ENCODE assay signal across 28 cellular contexts in the genomic region with DNA sequence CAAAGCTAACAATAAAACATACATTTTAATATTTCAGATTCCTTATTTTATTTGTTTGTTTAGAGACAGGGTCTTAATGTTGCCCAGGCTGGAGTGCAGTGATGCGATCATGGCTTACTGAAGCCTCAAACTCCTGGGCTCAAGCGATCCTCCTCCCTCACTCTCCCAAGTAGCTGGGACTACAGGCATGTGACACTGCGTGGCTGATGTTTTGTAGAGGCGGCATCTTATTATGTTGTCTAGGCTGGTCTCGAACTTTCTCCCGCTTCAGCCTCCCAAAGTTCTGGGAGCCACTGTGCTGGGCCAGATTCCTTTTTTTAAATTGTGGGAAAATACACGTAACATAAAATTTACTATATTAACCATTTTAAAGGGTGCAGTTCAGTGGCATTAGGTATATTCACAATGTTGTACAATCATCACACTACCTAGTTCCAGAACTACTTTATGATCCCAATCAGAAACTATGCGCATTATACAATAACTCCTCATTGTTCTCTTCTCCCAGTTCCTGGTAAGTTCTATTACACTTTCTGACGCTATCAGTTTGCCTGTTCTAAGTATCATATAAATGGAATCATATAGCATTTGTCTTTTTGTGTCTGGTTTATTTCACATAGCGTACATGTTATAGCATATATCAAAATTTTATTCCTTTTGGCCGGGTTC.
"Had no signal": no experiment of that assay in that cellular context is flagged by ENCODE, and none has a peak within 500 bp of the region (broad histone marks: within the 10 kb centered on the region; RNA-seq: fewer than 3 reads in every experiment).

No MANE protein-coding gene starts in this region.

- H3K4me1 Mint-ChIP-seq: WTC11 had no signal

- H3K9me3 Mint-ChIP-seq: activated T-helper 1 cell treated with anti-CD3 and anti-CD28 coated beads, Interleukin-12 subunit alpha, Interleukin-12 subunit beta, Interleukin-2, Interleukin-4 antibody, amounts not matched to agents 30 ng/mL and 10 ng/mL and 1 ng/mL, durations not matched to agents 14 hours and 24 hours and 36 hours; T-helper 2 cell treated with Interferon-gamma antibody and Interleukin-4, amounts not matched to agents 5 μg/mL and 100 μg/mL, for 36 hours; WTC11 had no signal

- FAIRE-seq: RCC 7860 had no signal

- DNase-seq: activated CD4-positive, alpha-beta T cell treated with anti-CD3 and anti-CD28 coated beads for 48 hours; activated CD4-positive, alpha-beta T cell treated with anti-CD3 and anti-CD28 coated beads, Interleukin-2, amount 50 U/mL, for 4 hours; activated CD4-positive, CD25-positive, alpha-beta regulatory T cell treated with anti-CD3 and anti-CD28 coated beads, Interleukin-2, amount 50 U/mL, for 72 hours; activated CD8-positive, alpha-beta memory T cell treated with anti-CD3 and anti-CD28 coated beads, Interleukin-2, amount 50 U/mL, for 48 hours; activated CD8-positive, alpha-beta T cell treated with anti-CD3 and anti-CD28 coated beads, Interleukin-2, amount 10 ng/mL, durations not matched to agents 7 days and 5 days; activated effector memory CD4-positive, alpha-beta T cell treated with Interleukin-2 at 50 U/mL for 16 hours; activated naive CD4-positive, alpha-beta T cell treated with Interleukin-2 at 50 U/mL for 16 hours; activated T-cell treated with anti-CD3 and anti-CD28 coated beads, Interleukin-2, amount 50 U/mL, for 1 hour; amygdala; brain microvascular endothelial cell; KG1; NCI-H1092; NCI-H1417 treated with DMSO at 0.1 percent for 48 hours; NCI-H1694 treated with DMSO at 0.1 percent for 48 hours; NCI-H2029 treated with DMSO at 0.1 percent for 48 hours; NCI-H345; NCI-H510A; NCI-H526 treated with DMSO at 0.1 percent for 48 hours; PC-3; SHP77; SW 1271 had no signal

- ATAC-seq: activated CD8-positive, alpha-beta T cell treated with anti-CD3 and anti-CD28 coated beads, Interleukin-2, amount 10 ng/mL, durations not matched to agents 7 days and 5 days; PC-3; SK-N-SH treated with all-trans-retinoic acid at 6 μM for 48 hours; WTC11 had no signal

- H3K27me3 Mint-ChIP-seq: activated naive CD8-positive, alpha-beta T cell; IgD-negative memory B cell had no signal

- H3K4me3 Mint-ChIP-seq: activated CD8-positive, alpha-beta T cell treated with anti-CD3 and anti-CD28 coated beads, Interleukin-2, amount 10 ng/mL, durations not matched to agents 7 days and 5 days; activated naive CD8-positive, alpha-beta T cell; activated T-helper 1 cell treated with anti-CD3 and anti-CD28 coated beads, Interleukin-12 subunit alpha, Interleukin-12 subunit beta, Interleukin-2, Interleukin-4 antibody, amounts not matched to agents 30 ng/mL and 10 ng/mL and 1 ng/mL, durations not matched to agents 14 hours and 24 hours and 36 hours; T-helper 2 cell treated with Interferon-gamma antibody and Interleukin-4, amounts not matched to agents 5 μg/mL and 100 μg/mL, for 36 hours; WTC11 had no signal

- H3K27ac Mint-ChIP-seq: activated CD8-positive, alpha-beta T cell treated with anti-CD3 and anti-CD28 coated beads, Interleukin-2, amount 10 ng/mL, durations not matched to agents 7 days and 5 days; activated naive CD8-positive, alpha-beta T cell; activated T-helper 1 cell treated with anti-CD3 and anti-CD28 coated beads, Interleukin-12 subunit alpha, Interleukin-12 subunit beta, Interleukin-2, Interleukin-4 antibody, amounts not matched to agents 30 ng/mL and 10 ng/mL and 1 ng/mL, durations not matched to agents 14 hours and 24 hours and 36 hours; IgD-negative memory B cell; T-helper 2 cell treated with Interferon-gamma antibody and Interleukin-4, amounts not matched to agents 5 μg/mL and 100 μg/mL, for 36 hours; WTC11 had no signal
